In the genomic region with DNA sequence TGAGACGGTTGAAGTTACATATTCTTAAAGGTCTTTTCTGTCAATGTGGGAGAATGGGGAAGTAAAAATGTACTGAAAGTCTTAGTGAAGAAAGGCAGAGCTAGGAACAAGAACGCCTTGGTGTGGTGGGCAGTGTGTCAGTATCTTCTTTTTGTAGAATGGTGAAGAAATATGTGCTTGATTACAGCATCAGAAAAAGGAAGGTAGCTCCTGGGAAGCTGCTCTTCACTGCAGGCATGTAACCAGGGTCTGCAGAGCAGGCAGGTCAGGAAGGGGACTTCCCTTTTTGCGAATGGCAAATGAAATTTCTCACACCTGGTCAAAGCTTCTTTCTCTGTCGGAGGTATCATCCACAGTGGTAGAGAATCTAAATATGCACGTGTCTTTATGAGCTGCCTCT, we compare ENCODE assay signal across 2 cellular contexts.
TF ChIP-seq lines count a peak whose summit lies in the region.

No MANE protein-coding gene starts in this region.

TF ChIP-seq in IMR-90, 13 proteins besides CTCF, POLR2A, EP300 and RAD21:
- TF ChIP-seq RFX5 (IDR thresholded peaks at IDR 0.05; ENCODE audit: low read depth, low read length) (no peak), CEBPB (IDR thresholded peaks at IDR 0.05; ENCODE audit: low read depth, low read length) (no peak), NFE2L2 (IDR thresholded peaks at IDR 0.05; ENCODE audit: low read depth, low read length) (no peak), MAZ (IDR thresholded peaks at IDR 0.05; ENCODE audit: borderline replicate concordance, low read depth, low read length) (no peak), RCOR1 (IDR thresholded peaks at IDR 0.05; ENCODE audit: insufficient replicate concordance, low read length) (no peak), BHLHE40 (IDR thresholded peaks at IDR 0.05; ENCODE audit: low read depth, low read length) (no peak), SMC3 (IDR thresholded peaks at IDR 0.05; ENCODE audit: low read depth, low read length) (no peak), FOS (IDR thresholded peaks at IDR 0.05; ENCODE audit: low read depth, low read length) (no peak), MXI1 (IDR thresholded peaks at IDR 0.05; ENCODE audit: borderline replicate concordance, low read depth, low read length) (no peak)
- TF ChIP-seq, protein P1, sequence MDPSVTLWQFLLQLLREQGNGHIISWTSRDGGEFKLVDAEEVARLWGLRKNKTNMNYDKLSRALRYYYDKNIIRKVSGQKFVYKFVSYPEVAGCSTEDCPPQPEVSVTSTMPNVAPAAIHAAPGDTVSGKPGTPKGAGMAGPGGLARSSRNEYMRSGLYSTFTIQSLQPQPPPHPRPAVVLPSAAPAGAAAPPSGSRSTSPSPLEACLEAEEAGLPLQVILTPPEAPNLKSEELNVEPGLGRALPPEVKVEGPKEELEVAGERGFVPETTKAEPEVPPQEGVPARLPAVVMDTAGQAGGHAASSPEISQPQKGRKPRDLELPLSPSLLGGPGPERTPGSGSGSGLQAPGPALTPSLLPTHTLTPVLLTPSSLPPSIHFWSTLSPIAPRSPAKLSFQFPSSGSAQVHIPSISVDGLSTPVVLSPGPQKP (IDR thresholded peaks at IDR 0.05; ENCODE audit: borderline replicate concordance, low read depth, low read length): no peak
- TF ChIP-seq, protein P2, sequence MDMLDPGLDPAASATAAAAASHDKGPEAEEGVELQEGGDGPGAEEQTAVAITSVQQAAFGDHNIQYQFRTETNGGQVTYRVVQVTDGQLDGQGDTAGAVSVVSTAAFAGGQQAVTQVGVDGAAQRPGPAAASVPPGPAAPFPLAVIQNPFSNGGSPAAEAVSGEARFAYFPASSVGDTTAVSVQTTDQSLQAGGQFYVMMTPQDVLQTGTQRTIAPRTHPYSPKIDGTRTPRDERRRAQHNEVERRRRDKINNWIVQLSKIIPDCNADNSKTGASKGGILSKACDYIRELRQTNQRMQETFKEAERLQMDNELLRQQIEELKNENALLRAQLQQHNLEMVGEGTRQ (IDR thresholded peaks at IDR 0.05; ENCODE audit: low read depth, low read length): no peak
TF ChIP-seq in IMR-90: peak in this region for 0.

TF ChIP-seq in GM12878, 131 proteins besides CTCF, POLR2A, EP300 and RAD21:
- TF ChIP-seq NRF1 (conservative IDR thresholded peaks at IDR 0.05; ENCODE audit: low read depth, low read length) (no peak), HCFC1 (IDR thresholded peaks at IDR 0.05; ENCODE audit: low read length) (no peak), NFXL1 (IDR thresholded peaks at IDR 0.05; ENCODE audit: borderline replicate concordance) (no peak), NR2C1 (IDR thresholded peaks at IDR 0.05) (no peak), NFYA (IDR thresholded peaks at IDR 0.05; ENCODE audit: borderline replicate concordance, low read depth, low read length) (no peak), SPI1 (IDR thresholded peaks at IDR 0.05; ENCODE audit: borderline replicate concordance, insufficient read depth, low read depth, low read length) (peak; percentile 37; the same call in 1 of the 2 replicates), IKZF2 (IDR thresholded peaks at IDR 0.05) (peak in 1 of 2 experiments; percentile 30; a peak in 1 of 4 replicates), MYC (IDR thresholded peaks at IDR 0.05; ENCODE audit: insufficient read depth, insufficient read length, insufficient replicate concordance, low read length, severe bottlenecking) (no peak), SP1 (IDR thresholded peaks at IDR 0.05; ENCODE audit: low read depth, low read length) (no peak), BHLHE40 (IDR thresholded peaks at IDR 0.05; ENCODE audit: borderline replicate concordance in 1 of 2, low read depth in 2 of 2, low read length in 1 of 2) (peak in 1 of 2 experiments; percentile 39; a peak in 1 of 4 replicates), JUNB (IDR thresholded peaks at IDR 0.05) (no peak)
- TF ChIP-seq, protein P3, sequence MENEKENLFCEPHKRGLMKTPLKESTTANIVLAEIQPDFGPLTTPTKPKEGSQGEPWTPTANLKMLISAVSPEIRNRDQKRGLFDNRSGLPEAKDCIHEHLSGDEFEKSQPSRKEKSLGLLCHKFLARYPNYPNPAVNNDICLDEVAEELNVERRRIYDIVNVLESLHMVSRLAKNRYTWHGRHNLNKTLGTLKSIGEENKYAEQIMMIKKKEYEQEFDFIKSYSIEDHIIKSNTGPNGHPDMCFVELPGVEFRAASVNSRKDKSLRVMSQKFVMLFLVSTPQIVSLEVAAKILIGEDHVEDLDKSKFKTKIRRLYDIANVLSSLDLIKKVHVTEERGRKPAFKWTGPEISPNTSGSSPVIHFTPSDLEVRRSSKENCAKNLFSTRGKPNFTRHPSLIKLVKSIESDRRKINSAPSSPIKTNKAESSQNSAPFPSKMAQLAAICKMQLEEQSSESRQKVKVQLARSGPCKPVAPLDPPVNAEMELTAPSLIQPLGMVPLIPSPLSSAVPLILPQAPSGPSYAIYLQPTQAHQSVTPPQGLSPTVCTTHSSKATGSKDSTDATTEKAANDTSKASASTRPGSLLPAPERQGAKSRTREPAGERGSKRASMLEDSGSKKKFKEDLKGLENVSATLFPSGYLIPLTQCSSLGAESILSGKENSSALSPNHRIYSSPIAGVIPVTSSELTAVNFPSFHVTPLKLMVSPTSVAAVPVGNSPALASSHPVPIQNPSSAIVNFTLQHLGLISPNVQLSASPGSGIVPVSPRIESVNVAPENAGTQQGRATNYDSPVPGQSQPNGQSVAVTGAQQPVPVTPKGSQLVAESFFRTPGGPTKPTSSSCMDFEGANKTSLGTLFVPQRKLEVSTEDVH (IDR thresholded peaks at IDR 0.05; ENCODE audit: low read depth, partially characterized antibody): no peak
TF ChIP-seq in GM12878: peak in this region for 3.
